Comparison of ENCODE assay signal across 2 cellular contexts in the genomic region with DNA sequence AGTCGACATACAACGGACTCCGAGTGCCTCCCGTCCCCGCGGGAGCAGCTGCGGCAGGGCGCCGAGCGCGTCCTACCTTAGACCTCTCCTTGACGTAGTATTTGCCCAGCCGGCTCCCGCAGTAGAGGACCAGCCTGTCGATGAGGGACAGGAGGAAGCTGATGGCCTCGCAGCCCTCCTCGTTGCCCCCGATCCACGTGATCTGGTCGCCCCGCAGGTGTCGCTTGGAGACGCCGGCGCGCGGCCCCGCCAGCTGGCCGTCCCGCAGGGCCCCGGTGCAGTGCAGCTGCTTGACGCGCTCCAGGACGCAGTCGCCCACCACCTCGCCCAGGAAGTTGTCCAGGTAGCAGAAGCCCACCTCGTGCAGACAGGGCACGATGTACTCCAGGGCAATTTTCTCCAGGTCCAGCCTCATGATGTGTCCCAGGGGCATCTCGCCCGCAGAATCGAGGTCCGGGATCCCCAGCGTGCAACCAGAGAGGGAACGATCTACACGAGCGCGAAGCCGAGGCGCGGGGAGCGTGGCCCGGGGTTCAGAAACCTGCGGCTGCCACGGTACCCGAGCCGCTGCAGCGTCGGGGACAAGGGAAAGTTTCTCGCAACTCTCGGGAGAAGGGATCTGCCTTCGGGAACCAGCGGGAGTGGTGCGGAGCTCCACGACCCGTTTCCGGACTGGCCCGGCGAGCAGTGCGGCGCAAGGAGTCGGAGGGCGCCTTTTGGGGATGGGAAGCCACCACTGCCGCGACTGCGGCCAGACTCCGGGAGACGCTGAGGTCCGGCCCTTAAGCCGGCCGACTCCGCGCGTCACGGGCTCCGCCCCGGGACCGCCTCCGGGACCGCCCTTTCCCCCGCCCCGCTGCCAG.
TF ChIP-seq lines count a peak whose summit lies in the region.

TSS of gene EGLN3 (minus strand) at position 755 of the 863 bp plus-strand sequence. CDS start at position 433, 322 bp downstream.

TF ChIP-seq in GM23338, 12 proteins besides CTCF, POLR2A, EP300 and RAD21:
- TF ChIP-seq, protein P1, sequence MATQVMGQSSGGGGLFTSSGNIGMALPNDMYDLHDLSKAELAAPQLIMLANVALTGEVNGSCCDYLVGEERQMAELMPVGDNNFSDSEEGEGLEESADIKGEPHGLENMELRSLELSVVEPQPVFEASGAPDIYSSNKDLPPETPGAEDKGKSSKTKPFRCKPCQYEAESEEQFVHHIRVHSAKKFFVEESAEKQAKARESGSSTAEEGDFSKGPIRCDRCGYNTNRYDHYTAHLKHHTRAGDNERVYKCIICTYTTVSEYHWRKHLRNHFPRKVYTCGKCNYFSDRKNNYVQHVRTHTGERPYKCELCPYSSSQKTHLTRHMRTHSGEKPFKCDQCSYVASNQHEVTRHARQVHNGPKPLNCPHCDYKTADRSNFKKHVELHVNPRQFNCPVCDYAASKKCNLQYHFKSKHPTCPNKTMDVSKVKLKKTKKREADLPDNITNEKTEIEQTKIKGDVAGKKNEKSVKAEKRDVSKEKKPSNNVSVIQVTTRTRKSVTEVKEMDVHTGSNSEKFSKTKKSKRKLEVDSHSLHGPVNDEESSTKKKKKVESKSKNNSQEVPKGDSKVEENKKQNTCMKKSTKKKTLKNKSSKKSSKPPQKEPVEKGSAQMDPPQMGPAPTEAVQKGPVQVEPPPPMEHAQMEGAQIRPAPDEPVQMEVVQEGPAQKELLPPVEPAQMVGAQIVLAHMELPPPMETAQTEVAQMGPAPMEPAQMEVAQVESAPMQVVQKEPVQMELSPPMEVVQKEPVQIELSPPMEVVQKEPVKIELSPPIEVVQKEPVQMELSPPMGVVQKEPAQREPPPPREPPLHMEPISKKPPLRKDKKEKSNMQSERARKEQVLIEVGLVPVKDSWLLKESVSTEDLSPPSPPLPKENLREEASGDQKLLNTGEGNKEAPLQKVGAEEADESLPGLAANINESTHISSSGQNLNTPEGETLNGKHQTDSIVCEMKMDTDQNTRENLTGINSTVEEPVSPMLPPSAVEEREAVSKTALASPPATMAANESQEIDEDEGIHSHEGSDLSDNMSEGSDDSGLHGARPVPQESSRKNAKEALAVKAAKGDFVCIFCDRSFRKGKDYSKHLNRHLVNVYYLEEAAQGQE (IDR thresholded peaks at IDR 0.05; ENCODE audit: unreplicated experiment) = peak; percentile 31
- TF ChIP-seq CREB1 (CRISPR knock-in tag; IDR thresholded peaks at IDR 0.05; ENCODE audit: low read depth) (peak; percentile 78), ZNF331 (CRISPR knock-in tag; IDR thresholded peaks at IDR 0.05; ENCODE audit: low read depth) (no peak), STAT1 (IDR thresholded peaks at IDR 0.05; ENCODE audit: unreplicated experiment) (no peak), EZH2 (IDR thresholded peaks at IDR 0.05; ENCODE audit: low read depth, unreplicated experiment) (no peak), POLR2AphosphoS5 (IDR thresholded peaks at IDR 0.05; ENCODE audit: low read depth) (peak; percentile 98)

TF ChIP-seq in GM12878, 131 proteins besides CTCF, POLR2A, EP300 and RAD21 (continued from another document):
- TF ChIP-seq TCF3 (IDR thresholded peaks at IDR 0.05; ENCODE audit: borderline replicate concordance, insufficient read depth, low read depth, low read length) (peak; percentile 71; the same call in 1 of the 2 replicates), IKZF2 (IDR thresholded peaks at IDR 0.05) (peak; percentile 20 to 29; a peak in 3 of 4 replicates), WRNIP1 (IDR thresholded peaks at IDR 0.05; ENCODE audit: borderline replicate concordance, low read depth, low read length) (no peak), DPF2 (IDR thresholded peaks at IDR 0.05) (peak; percentile 40; the same call in 1 of the 2 replicates), ZNF384 (IDR thresholded peaks at IDR 0.05; ENCODE audit: borderline replicate concordance, low read depth, low read length) (no peak), LARP7 (IDR thresholded peaks at IDR 0.05) (peak; percentile 46; the same call in 1 of the 2 replicates), TCF7 (IDR thresholded peaks at IDR 0.05; ENCODE audit: borderline replicate concordance) (no peak), KDM1A (IDR thresholded peaks at IDR 0.05; ENCODE audit: borderline replicate concordance) (no peak), TCF12 (IDR thresholded peaks at IDR 0.05; ENCODE audit: low read depth, low read length) (peak; percentile 55), NKRF (conservative IDR thresholded peaks at IDR 0.05) (peak; percentile 44; the same call in 1 of the 2 replicates), MEF2A (IDR thresholded peaks at IDR 0.05; ENCODE audit: insufficient read depth, low read depth, low read length) (no peak), STAT3 (IDR thresholded peaks at IDR 0.05; ENCODE audit: low read depth, low read length) (no peak), POLR2AphosphoS2 (IDR thresholded peaks at IDR 0.05; ENCODE audit: low read depth, low read length) (peak; percentile 85; the same call in 1 of the 2 replicates), CHD2 (IDR thresholded peaks at IDR 0.05; ENCODE audit: borderline replicate concordance, low read depth, low read length) (no peak), MAX (IDR thresholded peaks at IDR 0.05; ENCODE audit: low read depth, low read length) (no peak; the same call in 1 of the 2 replicates), POLR2AphosphoS5 (IDR thresholded peaks at IDR 0.05; ENCODE audit: low read length) (peak; percentile 56; the same call in 1 of the 2 replicates), NBN (IDR thresholded peaks at IDR 0.05) (peak; percentile 35; the same call in 1 of the 2 replicates)
- TF ChIP-seq, protein P1 (IDR thresholded peaks at IDR 0.05; ENCODE audit: low read depth, low read length) = no peak
- TF ChIP-seq, protein P2, sequence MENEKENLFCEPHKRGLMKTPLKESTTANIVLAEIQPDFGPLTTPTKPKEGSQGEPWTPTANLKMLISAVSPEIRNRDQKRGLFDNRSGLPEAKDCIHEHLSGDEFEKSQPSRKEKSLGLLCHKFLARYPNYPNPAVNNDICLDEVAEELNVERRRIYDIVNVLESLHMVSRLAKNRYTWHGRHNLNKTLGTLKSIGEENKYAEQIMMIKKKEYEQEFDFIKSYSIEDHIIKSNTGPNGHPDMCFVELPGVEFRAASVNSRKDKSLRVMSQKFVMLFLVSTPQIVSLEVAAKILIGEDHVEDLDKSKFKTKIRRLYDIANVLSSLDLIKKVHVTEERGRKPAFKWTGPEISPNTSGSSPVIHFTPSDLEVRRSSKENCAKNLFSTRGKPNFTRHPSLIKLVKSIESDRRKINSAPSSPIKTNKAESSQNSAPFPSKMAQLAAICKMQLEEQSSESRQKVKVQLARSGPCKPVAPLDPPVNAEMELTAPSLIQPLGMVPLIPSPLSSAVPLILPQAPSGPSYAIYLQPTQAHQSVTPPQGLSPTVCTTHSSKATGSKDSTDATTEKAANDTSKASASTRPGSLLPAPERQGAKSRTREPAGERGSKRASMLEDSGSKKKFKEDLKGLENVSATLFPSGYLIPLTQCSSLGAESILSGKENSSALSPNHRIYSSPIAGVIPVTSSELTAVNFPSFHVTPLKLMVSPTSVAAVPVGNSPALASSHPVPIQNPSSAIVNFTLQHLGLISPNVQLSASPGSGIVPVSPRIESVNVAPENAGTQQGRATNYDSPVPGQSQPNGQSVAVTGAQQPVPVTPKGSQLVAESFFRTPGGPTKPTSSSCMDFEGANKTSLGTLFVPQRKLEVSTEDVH (IDR thresholded peaks at IDR 0.05; ENCODE audit: low read depth, partially characterized antibody) = no peak
- TF ChIP-seq, protein P3, sequence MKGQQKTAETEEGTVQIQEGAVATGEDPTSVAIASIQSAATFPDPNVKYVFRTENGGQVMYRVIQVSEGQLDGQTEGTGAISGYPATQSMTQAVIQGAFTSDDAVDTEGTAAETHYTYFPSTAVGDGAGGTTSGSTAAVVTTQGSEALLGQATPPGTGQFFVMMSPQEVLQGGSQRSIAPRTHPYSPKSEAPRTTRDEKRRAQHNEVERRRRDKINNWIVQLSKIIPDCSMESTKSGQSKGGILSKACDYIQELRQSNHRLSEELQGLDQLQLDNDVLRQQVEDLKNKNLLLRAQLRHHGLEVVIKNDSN (IDR thresholded peaks at IDR 0.05; ENCODE audit: borderline replicate concordance, extremely low read length, insufficient read depth, low read depth, low read length) = peak; percentile 22
- TF ChIP-seq, protein P4, sequence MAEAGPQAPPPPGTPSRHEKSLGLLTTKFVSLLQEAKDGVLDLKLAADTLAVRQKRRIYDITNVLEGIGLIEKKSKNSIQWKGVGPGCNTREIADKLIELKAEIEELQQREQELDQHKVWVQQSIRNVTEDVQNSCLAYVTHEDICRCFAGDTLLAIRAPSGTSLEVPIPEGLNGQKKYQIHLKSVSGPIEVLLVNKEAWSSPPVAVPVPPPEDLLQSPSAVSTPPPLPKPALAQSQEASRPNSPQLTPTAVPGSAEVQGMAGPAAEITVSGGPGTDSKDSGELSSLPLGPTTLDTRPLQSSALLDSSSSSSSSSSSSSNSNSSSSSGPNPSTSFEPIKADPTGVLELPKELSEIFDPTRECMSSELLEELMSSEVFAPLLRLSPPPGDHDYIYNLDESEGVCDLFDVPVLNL (IDR thresholded peaks at IDR 0.05; ENCODE audit: low read depth, low read length) = no peak
